In the genomic region with DNA sequence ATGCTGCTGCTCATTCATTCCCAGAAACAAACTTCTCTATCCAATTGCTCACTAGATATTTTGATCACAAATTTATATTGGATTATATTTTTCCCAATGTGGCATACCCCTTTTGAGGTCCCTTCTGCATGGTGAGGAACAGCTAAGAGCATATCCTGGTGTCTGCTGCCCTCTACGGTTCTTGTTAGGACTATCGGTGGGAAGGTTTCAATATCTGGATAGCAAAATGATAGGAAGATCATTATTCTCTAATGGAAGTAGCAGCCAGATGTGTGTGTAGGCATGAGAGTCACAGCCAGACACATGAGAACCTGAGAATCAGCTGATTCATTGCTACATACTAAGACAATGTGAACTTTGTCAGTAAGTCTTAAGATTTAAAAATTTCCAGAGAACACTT, we compare ENCODE assay signal across 9 cellular contexts.
A peak's percentile ranks its signal among the peaks of the same experiment; 100 is the strongest.
DNase-seq lines count a peak whose midpoint lies in the region; ATAC-seq, FAIRE-seq and TF ChIP-seq lines count a peak whose summit lies in the region.
"Had no signal": no experiment of that assay in that cellular context is flagged by ENCODE, and none has a peak within 500 bp of the region (broad histone marks: within the 10 kb centered on the region; RNA-seq: fewer than 3 reads in every experiment).

No MANE protein-coding gene starts in this region.

- no peaks in the 10 kb centered on the region for H3K9me2 ChIP-seq in PC-9 (ENCODE audit: insufficient read depth)

- no peaks in the 10 kb centered on the region for H3F3A ChIP-seq in PC-9 (ENCODE audit: insufficient read depth, low read depth)

- intact Hi-C loops in PC-9 (cut with micrococcal nuclease; ENCODE audit: unreplicated experiment): loop anchor here (10.0 kb wide), 1 partner anchor 940 kb away; no protein-coding TSS in a partner anchor

- no peaks in the 10 kb centered on the region for H3K9me3 ChIP-seq in PC-9 (ENCODE audit: insufficient read depth, low read depth)

- 0 out of 2 replicates have a peak overlapping the region, but pooled peaks have one; percentile 39 for H2AFZ ChIP-seq in PC-9

- H3K79me2 ChIP-seq in PC-9 (ENCODE audit: low read depth): no peaks in the 10 kb centered on the region

- DNase-seq in ACHN (peak; percentile 49), H54 (ENCODE audit: insufficient read length, low spot score) (no peak), PC-9 (no peak), foreskin keratinocyte (peak in 1 of 2 donors; percentile 47), putamen (ENCODE audit: low spot score) (no peak)
- DNase-seq in stimulated activated CD4-positive, alpha-beta T cell treated with anti-CD3 and anti-CD28 coated beads, Interleukin-2, amount 100 ng/mL, for 48 hours: no peak

- H3K27me3 ChIP-seq in PC-9 (ENCODE audit: insufficient read depth, low read depth) (no peaks in the 10 kb centered on the region), foreskin keratinocyte (no peaks in the 10 kb centered on the region)

- H3K4me1 ChIP-seq in PC-9 (replicated peaks; ENCODE audit: insufficient read depth) (no peaks in the 10 kb centered on the region), foreskin keratinocyte (no peaks in the 10 kb centered on the region)

- no TSS peak for BruUV-seq in PC-9 (replicated peaks; lab: Mats Ljungman, UMichigan)

- H4K20me1 ChIP-seq in PC-9 (ENCODE audit: insufficient read depth): no peaks in the 10 kb centered on the region

- TF ChIP-seq CTCF in PC-9 (conservative IDR thresholded peaks at IDR 0.05) (peak; percentile 59), foreskin keratinocyte (conservative IDR thresholded peaks at IDR 0.05) (peak; percentile 76)

- CTCF ChIA-PET in PC-9 (lab: Charles Lee): no interaction called here

- in situ Hi-C loops in ACHN (cut with HindIII; ENCODE audit: low pct_ligation_motif_present, low pct_unique_long_range_greater_than_20kb, low sequenced_read_pairs): no loop called here

- no peaks in the 10 kb centered on the region for H3K36me3 ChIP-seq in PC-9 (ENCODE audit: low read depth)

- no peak overlapping the region for H3K4me2 ChIP-seq in PC-9
- H3K4me2 ChIP-seq: KMS-11 had no signal

- POLR2A ChIA-PET in PC-9 (lab: Charles Lee; ENCODE audit: unreplicated experiment): no interaction called here

- FAIRE-seq in H54 (lab: Jason Lieb, UNC): peak; percentile 93

- H3K4me3 ChIP-seq in PC-9: no peak overlapping the region

- H3K27ac ChIP-seq in PC-9: no peak overlapping the region
- H3K27ac ChIP-seq in foreskin keratinocyte: no peak overlapping the region
- H3K27ac ChIP-seq: KMS-11 had no signal

- no peak for TF ChIP-seq POLR2A in H54 (IDR thresholded peaks at IDR 0.05; ENCODE audit: low read depth, low read length)

- peak; percentile 65 for ATAC-seq in foreskin keratinocyte
- ATAC-seq in HG02852 (IDR thresholded peaks at IDR 0.05; ENCODE audit: unreplicated experiment): no peak
- no peak for ATAC-seq in HG02973 (IDR thresholded peaks at IDR 0.05; ENCODE audit: unreplicated experiment)
